ENCODE assay signal across 1 cellular context in the genomic region with DNA sequence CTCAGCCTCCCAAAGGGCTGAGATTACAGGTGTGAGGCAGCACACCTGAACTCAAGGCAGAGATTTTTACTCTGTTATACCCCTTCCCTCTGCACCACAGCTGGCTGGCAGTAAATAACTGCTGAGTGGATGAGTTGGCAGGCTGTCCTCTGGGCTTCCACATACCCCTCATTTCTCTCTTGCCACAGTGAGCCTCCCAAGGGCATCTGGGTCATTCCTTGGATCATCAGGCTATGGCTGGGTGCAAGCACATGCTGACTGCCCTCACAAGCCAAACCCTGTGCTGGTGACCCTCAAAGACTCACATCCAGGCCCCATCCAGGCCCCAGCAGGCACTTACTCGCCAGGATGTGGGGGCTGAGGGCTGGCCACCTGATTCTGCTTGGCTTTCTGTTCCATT.
TF ChIP-seq lines count a peak whose summit lies in the region.

No MANE protein-coding gene starts in this region.

TF ChIP-seq in GM23338, 12 proteins besides CTCF, POLR2A, EP300 and RAD21 (continued from another document):
- no peak for TF ChIP-seq STAT1 (IDR thresholded peaks at IDR 0.05; ENCODE audit: unreplicated experiment)
- no peak for TF ChIP-seq ZNF331 (CRISPR knock-in tag; IDR thresholded peaks at IDR 0.05; ENCODE audit: low read depth)
